8 cellular contexts compared by ENCODE assay signal in genomic region chr18:47149457-47150028, GRCh38. TPM values are rescaled to one million over a fixed set of nuclear protein-coding genes. Genes with fewer than 3 reads are reported as not detected.
A peak's percentile ranks its signal among the peaks of the same experiment; 100 is the strongest.
DNase-seq lines count a peak whose midpoint lies in the region; ATAC-seq and TF ChIP-seq lines count a peak whose summit lies in the region.

No MANE protein-coding gene starts in this region.

- no peaks in the 10 kb centered on the region for H3K36me3 ChIP-seq in GM23338 (ENCODE audit: insufficient read depth)

- peaks cover 8% of the 10 kb centered on the region for H3K27me3 Mint-ChIP-seq in GM23338 (ENCODE audit: insufficient read depth, low read depth, poor library complexity)

- DNase-seq in GM23338 (ENCODE audit: low spot score) (peak; percentile 54), foreskin melanocyte (peak; percentile 23), pons (ENCODE audit: low spot score) (peak; percentile 13), DMS79 (lab: John Stamatoyannopoulos, UW) (no peak)
- DNase-seq in activated CD4-positive, CD25-positive, alpha-beta regulatory T cell (lab: John Stamatoyannopoulos, UW), result no peak

- H3K27ac ChIP-seq in 22Rv1, result peak overlapping the region; percentile 87
- peak overlapping the region; percentile 92 for H3K27ac ChIP-seq in GM23338 (ENCODE audit: low read depth)
- H3K27ac ChIP-seq in VCaP, result peak overlapping the region; percentile 93

- H3K4me2 ChIP-seq in GM23338, result peak overlapping the region; percentile 92

- H3K4me3 Mint-ChIP-seq in GM23338, result peak overlapping the region; percentile 93

- no peaks in the 10 kb centered on the region for H3K9me2 ChIP-seq in GM23338 (ENCODE audit: insufficient read depth)

- peaks cover 2% of the 10 kb centered on the region; the same call in 1 of the 3 replicates for H3K9me3 Mint-ChIP-seq in GM23338

- H3F3A ChIP-seq in GM23338 (replicated peaks; ENCODE audit: low read depth), result peaks cover 6% of the 10 kb centered on the region; the same call in 1 of the 2 replicates

- H3K27me3 ChIP-seq in GM23338 (ENCODE audit: insufficient read depth), result no peaks in the 10 kb centered on the region

- H3K27ac Mint-ChIP-seq in GM23338, result peak overlapping the region; percentile 91

- H3K4me1 ChIP-seq in GM23338 (ENCODE audit: insufficient read depth), result peaks cover 7% of the 10 kb centered on the region

- peaks cover 52% of the 10 kb centered on the region for H3K79me2 ChIP-seq in GM23338 (replicated peaks; ENCODE audit: insufficient read depth)

- peak overlapping the region; percentile 97 for H2AFZ ChIP-seq in GM23338

- 0 out of 2 replicates have a peak, but pooled peaks cover 6% of the 10 kb centered on the region for H4K20me1 ChIP-seq in GM23338 (replicated peaks; ENCODE audit: insufficient read depth)

- no peak for TF ChIP-seq CTCF in 22Rv1 (IDR thresholded peaks at IDR 0.05)
- no peak for TF ChIP-seq CTCF in GM23338 (conservative IDR thresholded peaks at IDR 0.05; ENCODE audit: low read depth in 2 of 2)
- no peak for TF ChIP-seq CTCF in VCaP (conservative IDR thresholded peaks at IDR 0.05)

- H3K36me3 Mint-ChIP-seq in GM23338 (ENCODE audit: low read depth), result 0 out of 3 replicates have a peak, but pooled peaks cover 4% of the 10 kb centered on the region

- peak; percentile 46 for ATAC-seq in GM23338
- ATAC-seq in GM21825 (IDR thresholded peaks at IDR 0.05; ENCODE audit: unreplicated experiment), result no peak

- peaks cover 20% of the 10 kb centered on the region for H3K4me1 Mint-ChIP-seq in GM23338

- H3K4me3 ChIP-seq in GM23338, result peak overlapping the region; percentile 77

TF ChIP-seq in GM23338, 12 proteins besides CTCF, POLR2A, EP300 and RAD21:
- TF ChIP-seq POLR2AphosphoS5 (IDR thresholded peaks at IDR 0.05; ENCODE audit: low read depth) (no peak), ZNF462 (CRISPR knock-in tag; IDR thresholded peaks at IDR 0.05) (no peak), ZNF331 (CRISPR knock-in tag; IDR thresholded peaks at IDR 0.05; ENCODE audit: low read depth) (no peak), JUNB (IDR thresholded peaks at IDR 0.05; ENCODE audit: unreplicated experiment) (no peak), STAT1 (IDR thresholded peaks at IDR 0.05; ENCODE audit: unreplicated experiment) (no peak), CREB1 (CRISPR knock-in tag; IDR thresholded peaks at IDR 0.05; ENCODE audit: low read depth) (no peak), EZH2 (IDR thresholded peaks at IDR 0.05; ENCODE audit: low read depth, unreplicated experiment) (no peak)

RNA-seq across cellular contexts. Expression of gene HDHD2, which starts 0.8 kb away (rescaled TPM):
- total RNA-seq in GM23338 (2014; rRNA removed; shearing (Covaris generic)), result 26.8 and 32.2 TPM in 2 replicates
- polyA plus RNA-seq in GM23338 (2016; fragmentation: Nextera tagmentation; extraction: Ambion mirVana), result 17.3 and 25.9 TPM in 2 replicates

RNA-seq across cellular contexts. Expression of gene IER3IP1, which starts 26.6 kb away (rescaled TPM):
- 10.6 and 12.2 TPM in 2 replicates for total RNA-seq in GM23338 (2014; rRNA removed; shearing (Covaris generic))
- 24.0 TPM in 2 replicates for polyA plus RNA-seq in GM23338 (2016; fragmentation: Nextera tagmentation; extraction: Ambion mirVana)

Comparison
In these comparisons a context has a peak if more than half of its experiments do, and no peak if none do; other contexts are left out.
1. DNase-seq: peak in GM23338 (single experiment), foreskin melanocyte (single experiment) and pons (single experiment); none in activated CD4-positive, CD25-positive, alpha-beta regulatory T cell (0 of 4) and DMS79 (single experiment).
2. Peak in every context shown above with its lines, with median percentiles within 50 percentile points of each other: H3K27ac ChIP-seq.